1 cellular context compared by ENCODE assay signal in the genomic region with DNA sequence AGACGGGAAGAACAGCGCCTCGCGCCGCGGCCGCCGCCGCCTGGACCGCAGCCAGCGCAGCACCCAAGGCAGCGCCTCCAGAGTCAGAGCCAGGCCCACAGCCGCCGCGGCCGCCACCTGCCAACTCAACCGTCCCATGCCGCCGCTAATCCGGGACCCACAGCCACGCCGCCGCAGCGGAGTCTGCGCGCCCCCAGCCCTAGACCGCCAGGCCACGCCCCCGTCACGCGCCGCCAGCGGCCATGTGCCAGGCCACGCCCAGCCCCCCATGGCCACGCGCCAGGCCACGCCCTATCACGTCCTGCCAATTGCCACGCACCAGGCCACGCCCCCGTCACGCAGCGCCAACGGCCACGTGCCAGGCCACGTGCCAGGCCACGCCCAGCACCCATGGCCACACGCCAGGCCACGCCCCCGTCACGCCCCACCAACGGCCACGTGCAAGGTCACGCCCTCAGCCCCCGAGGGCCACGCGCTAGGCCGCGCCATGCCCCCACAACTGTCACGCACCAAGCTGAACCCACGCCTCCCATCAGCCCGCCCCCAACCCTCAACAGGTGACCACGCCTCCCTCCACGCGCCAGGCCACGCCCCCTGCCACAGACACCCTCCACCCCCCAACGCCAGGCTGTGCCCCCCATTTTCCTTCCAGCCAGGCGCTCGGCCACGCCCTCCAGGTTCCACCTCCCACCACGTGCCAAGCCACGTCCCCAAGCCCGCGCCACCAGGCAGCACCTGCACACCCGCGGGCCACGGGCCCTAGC.
TF ChIP-seq lines count a peak whose summit lies in the region.

A gene with protein sequence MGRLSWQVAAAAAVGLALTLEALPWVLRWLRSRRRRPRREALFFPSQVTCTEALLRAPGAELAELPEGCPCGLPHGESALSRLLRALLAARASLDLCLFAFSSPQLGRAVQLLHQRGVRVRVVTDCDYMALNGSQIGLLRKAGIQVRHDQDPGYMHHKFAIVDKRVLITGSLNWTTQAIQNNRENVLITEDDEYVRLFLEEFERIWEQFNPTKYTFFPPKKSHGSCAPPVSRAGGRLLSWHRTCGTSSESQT (minus strand): TSS at position 185 of the 764 bp plus-strand sequence. CDS start 47 bp downstream, at position 138.

TF ChIP-seq in WTC11, 78 proteins besides CTCF, POLR2A, EP300 and RAD21 (continued from another document and continues in another):
- TF ChIP-seq, protein P1, sequence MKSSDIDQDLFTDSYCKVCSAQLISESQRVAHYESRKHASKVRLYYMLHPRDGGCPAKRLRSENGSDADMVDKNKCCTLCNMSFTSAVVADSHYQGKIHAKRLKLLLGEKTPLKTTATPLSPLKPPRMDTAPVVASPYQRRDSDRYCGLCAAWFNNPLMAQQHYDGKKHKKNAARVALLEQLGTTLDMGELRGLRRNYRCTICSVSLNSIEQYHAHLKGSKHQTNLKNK (CRISPR knock-in tag; IDR thresholded peaks at IDR 0.05): no peak
- 0 out of 2 replicates have a peak, but pooled peaks have one; percentile 54 for TF ChIP-seq ZBTB21 (CRISPR knock-in tag; IDR thresholded peaks at IDR 0.05; ENCODE audit: borderline replicate concordance)
- no peak; the same call in 1 of the 2 replicates for TF ChIP-seq CREM (CRISPR knock-in tag; IDR thresholded peaks at IDR 0.05)
- peak; percentile 60; the same call in 1 of the 2 replicates for TF ChIP-seq NFATC4 (CRISPR knock-in tag; IDR thresholded peaks at IDR 0.05)
- TF ChIP-seq ZNF317 (CRISPR knock-in tag; IDR thresholded peaks at IDR 0.05; ENCODE audit: borderline replicate concordance, low read depth): no peak
- TF ChIP-seq, protein P2, sequence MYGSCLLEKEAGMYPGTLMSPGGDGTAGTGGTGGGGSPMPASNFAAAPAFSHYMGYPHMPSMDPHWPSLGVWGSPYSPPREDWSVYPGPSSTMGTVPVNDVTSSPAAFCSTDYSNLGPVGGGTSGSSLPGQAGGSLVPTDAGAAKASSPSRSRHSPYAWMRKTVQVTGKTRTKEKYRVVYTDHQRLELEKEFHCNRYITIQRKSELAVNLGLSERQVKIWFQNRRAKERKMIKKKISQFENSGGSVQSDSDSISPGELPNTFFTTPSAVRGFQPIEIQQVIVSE (CRISPR knock-in tag; IDR thresholded peaks at IDR 0.05; ENCODE audit: borderline replicate concordance): no peak
- TF ChIP-seq, protein P3, sequence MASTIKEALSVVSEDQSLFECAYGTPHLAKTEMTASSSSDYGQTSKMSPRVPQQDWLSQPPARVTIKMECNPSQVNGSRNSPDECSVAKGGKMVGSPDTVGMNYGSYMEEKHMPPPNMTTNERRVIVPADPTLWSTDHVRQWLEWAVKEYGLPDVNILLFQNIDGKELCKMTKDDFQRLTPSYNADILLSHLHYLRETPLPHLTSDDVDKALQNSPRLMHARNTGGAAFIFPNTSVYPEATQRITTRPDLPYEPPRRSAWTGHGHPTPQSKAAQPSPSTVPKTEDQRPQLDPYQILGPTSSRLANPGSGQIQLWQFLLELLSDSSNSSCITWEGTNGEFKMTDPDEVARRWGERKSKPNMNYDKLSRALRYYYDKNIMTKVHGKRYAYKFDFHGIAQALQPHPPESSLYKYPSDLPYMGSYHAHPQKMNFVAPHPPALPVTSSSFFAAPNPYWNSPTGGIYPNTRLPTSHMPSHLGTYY (CRISPR knock-in tag; IDR thresholded peaks at IDR 0.05): peak; percentile 75; the same call in 1 of the 2 replicates
- TF ChIP-seq TEAD1 (CRISPR knock-in tag; IDR thresholded peaks at IDR 0.05): peak; percentile 37; the same call in 1 of the 2 replicates
- no peak for TF ChIP-seq GTF2I (CRISPR knock-in tag; conservative IDR thresholded peaks at IDR 0.05)
- TF ChIP-seq ZNF219 (CRISPR knock-in tag; IDR thresholded peaks at IDR 0.05; ENCODE audit: borderline replicate concordance): no peak
- no peak for TF ChIP-seq TEAD4 (CRISPR knock-in tag; IDR thresholded peaks at IDR 0.05)
- TF ChIP-seq HMGA2 (CRISPR knock-in tag; IDR thresholded peaks at IDR 0.05): no peak
- TF ChIP-seq ZNF416 (CRISPR knock-in tag; IDR thresholded peaks at IDR 0.05): 0 out of 2 replicates have a peak, but pooled peaks have one; percentile 46
- TF ChIP-seq CREB1 (CRISPR knock-in tag; IDR thresholded peaks at IDR 0.05): no peak
- peak; percentile 94 for TF ChIP-seq SP1 (CRISPR knock-in tag; conservative IDR thresholded peaks at IDR 0.05)
- TF ChIP-seq TCF7 (CRISPR knock-in tag; IDR thresholded peaks at IDR 0.05; ENCODE audit: low read depth): 0 out of 2 replicates have a peak, but pooled peaks have one; percentile 59
- TF ChIP-seq, protein P4, sequence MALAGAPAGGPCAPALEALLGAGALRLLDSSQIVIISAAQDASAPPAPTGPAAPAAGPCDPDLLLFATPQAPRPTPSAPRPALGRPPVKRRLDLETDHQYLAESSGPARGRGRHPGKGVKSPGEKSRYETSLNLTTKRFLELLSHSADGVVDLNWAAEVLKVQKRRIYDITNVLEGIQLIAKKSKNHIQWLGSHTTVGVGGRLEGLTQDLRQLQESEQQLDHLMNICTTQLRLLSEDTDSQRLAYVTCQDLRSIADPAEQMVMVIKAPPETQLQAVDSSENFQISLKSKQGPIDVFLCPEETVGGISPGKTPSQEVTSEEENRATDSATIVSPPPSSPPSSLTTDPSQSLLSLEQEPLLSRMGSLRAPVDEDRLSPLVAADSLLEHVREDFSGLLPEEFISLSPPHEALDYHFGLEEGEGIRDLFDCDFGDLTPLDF (CRISPR knock-in tag; IDR thresholded peaks at IDR 0.05): no peak
- no peak for TF ChIP-seq CBFB (CRISPR knock-in tag; IDR thresholded peaks at IDR 0.05; ENCODE audit: low read depth)
- TF ChIP-seq RELA (CRISPR knock-in tag; IDR thresholded peaks at IDR 0.05; ENCODE audit: borderline replicate concordance): no peak
- no peak for TF ChIP-seq ZNF138 (CRISPR knock-in tag; conservative IDR thresholded peaks at IDR 0.05)
- TF ChIP-seq, protein P5, sequence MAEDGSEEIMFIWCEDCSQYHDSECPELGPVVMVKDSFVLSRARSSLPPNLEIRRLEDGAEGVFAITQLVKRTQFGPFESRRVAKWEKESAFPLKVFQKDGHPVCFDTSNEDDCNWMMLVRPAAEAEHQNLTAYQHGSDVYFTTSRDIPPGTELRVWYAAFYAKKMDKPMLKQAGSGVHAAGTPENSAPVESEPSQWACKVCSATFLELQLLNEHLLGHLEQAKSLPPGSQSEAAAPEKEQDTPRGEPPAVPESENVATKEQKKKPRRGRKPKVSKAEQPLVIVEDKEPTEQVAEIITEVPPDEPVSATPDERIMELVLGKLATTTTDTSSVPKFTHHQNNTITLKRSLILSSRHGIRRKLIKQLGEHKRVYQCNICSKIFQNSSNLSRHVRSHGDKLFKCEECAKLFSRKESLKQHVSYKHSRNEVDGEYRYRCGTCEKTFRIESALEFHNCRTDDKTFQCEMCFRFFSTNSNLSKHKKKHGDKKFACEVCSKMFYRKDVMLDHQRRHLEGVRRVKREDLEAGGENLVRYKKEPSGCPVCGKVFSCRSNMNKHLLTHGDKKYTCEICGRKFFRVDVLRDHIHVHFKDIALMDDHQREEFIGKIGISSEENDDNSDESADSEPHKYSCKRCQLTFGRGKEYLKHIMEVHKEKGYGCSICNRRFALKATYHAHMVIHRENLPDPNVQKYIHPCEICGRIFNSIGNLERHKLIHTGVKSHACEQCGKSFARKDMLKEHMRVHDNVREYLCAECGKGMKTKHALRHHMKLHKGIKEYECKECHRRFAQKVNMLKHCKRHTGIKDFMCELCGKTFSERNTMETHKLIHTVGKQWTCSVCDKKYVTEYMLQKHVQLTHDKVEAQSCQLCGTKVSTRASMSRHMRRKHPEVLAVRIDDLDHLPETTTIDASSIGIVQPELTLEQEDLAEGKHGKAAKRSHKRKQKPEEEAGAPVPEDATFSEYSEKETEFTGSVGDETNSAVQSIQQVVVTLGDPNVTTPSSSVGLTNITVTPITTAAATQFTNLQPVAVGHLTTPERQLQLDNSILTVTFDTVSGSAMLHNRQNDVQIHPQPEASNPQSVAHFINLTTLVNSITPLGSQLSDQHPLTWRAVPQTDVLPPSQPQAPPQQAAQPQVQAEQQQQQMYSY (CRISPR knock-in tag; IDR thresholded peaks at IDR 0.05): 0 out of 2 replicates have a peak, but pooled peaks have one; percentile 45
- TF ChIP-seq, protein P6, sequence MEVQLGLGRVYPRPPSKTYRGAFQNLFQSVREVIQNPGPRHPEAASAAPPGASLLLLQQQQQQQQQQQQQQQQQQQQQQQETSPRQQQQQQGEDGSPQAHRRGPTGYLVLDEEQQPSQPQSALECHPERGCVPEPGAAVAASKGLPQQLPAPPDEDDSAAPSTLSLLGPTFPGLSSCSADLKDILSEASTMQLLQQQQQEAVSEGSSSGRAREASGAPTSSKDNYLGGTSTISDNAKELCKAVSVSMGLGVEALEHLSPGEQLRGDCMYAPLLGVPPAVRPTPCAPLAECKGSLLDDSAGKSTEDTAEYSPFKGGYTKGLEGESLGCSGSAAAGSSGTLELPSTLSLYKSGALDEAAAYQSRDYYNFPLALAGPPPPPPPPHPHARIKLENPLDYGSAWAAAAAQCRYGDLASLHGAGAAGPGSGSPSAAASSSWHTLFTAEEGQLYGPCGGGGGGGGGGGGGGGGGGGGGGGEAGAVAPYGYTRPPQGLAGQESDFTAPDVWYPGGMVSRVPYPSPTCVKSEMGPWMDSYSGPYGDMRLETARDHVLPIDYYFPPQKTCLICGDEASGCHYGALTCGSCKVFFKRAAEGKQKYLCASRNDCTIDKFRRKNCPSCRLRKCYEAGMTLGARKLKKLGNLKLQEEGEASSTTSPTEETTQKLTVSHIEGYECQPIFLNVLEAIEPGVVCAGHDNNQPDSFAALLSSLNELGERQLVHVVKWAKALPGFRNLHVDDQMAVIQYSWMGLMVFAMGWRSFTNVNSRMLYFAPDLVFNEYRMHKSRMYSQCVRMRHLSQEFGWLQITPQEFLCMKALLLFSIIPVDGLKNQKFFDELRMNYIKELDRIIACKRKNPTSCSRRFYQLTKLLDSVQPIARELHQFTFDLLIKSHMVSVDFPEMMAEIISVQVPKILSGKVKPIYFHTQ (CRISPR knock-in tag; IDR thresholded peaks at IDR 0.05): no peak
- TF ChIP-seq KAT7 (CRISPR knock-in tag; IDR thresholded peaks at IDR 0.05; ENCODE audit: borderline replicate concordance): no peak
- no peak for TF ChIP-seq GRHL2 (CRISPR knock-in tag; IDR thresholded peaks at IDR 0.05; ENCODE audit: insufficient replicate concordance, severe bottlenecking)
- TF ChIP-seq ZNF263 (CRISPR knock-in tag; IDR thresholded peaks at IDR 0.05; ENCODE audit: low read depth): no peak
- TF ChIP-seq, protein P7, sequence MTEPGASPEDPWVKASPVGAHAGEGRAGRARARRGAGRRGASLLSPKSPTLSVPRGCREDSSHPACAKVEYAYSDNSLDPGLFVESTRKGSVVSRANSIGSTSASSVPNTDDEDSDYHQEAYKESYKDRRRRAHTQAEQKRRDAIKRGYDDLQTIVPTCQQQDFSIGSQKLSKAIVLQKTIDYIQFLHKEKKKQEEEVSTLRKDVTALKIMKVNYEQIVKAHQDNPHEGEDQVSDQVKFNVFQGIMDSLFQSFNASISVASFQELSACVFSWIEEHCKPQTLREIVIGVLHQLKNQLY (CRISPR knock-in tag; IDR thresholded peaks at IDR 0.05): no peak
- TF ChIP-seq FOXJ3 (CRISPR knock-in tag; IDR thresholded peaks at IDR 0.05; ENCODE audit: borderline replicate concordance): no peak
- TF ChIP-seq, protein P8, sequence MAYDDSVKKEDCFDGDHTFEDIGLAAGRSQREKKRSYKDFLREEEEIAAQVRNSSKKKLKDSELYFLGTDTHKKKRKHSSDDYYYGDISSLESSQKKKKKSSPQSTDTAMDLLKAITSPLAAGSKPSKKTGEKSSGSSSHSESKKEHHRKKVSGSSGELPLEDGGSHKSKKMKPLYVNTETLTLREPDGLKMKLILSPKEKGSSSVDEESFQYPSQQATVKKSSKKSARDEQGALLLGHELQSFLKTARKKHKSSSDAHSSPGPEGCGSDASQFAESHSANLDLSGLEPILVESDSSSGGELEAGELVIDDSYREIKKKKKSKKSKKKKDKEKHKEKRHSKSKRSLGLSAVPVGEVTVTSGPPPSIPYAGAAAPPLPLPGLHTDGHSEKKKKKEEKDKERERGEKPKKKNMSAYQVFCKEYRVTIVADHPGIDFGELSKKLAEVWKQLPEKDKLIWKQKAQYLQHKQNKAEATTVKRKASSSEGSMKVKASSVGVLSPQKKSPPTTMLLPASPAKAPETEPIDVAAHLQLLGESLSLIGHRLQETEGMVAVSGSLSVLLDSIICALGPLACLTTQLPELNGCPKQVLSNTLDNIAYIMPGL (CRISPR knock-in tag; IDR thresholded peaks at IDR 0.05): no peak; the same call in none of the 2 replicates
- TF ChIP-seq, protein P9, sequence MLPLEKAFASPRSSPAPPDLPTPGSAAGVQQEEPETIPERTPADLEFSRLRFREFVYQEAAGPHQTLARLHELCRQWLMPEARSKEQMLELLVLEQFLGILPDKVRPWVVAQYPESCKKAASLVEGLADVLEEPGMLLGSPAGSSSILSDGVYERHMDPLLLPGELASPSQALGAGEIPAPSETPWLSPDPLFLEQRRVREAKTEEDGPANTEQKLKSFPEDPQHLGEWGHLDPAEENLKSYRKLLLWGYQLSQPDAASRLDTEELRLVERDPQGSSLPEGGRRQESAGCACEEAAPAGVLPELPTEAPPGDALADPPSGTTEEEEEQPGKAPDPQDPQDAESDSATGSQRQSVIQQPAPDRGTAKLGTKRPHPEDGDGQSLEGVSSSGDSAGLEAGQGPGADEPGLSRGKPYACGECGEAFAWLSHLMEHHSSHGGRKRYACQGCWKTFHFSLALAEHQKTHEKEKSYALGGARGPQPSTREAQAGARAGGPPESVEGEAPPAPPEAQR (CRISPR knock-in tag; IDR thresholded peaks at IDR 0.05): peak; percentile 49; the same call in 1 of the 2 replicates
- TF ChIP-seq, protein P10, sequence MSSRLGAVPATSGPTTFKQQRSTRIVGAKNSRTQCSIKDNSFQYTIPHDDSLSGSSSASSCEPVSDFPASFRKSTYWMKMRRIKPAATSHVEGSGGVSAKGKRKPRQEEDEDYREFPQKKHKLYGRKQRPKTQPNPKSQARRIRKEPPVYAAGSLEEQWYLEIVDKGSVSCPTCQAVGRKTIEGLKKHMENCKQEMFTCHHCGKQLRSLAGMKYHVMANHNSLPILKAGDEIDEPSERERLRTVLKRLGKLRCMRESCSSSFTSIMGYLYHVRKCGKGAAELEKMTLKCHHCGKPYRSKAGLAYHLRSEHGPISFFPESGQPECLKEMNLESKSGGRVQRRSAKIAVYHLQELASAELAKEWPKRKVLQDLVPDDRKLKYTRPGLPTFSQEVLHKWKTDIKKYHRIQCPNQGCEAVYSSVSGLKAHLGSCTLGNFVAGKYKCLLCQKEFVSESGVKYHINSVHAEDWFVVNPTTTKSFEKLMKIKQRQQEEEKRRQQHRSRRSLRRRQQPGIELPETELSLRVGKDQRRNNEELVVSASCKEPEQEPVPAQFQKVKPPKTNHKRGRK (CRISPR knock-in tag; IDR thresholded peaks at IDR 0.05; ENCODE audit: borderline replicate concordance): no peak
- TF ChIP-seq RORB (CRISPR knock-in tag; IDR thresholded peaks at IDR 0.05): no peak
- TF ChIP-seq ZNF232 (CRISPR knock-in tag; IDR thresholded peaks at IDR 0.05): 0 out of 2 replicates have a peak, but pooled peaks have one; percentile 68
- TF ChIP-seq FOXP1 (CRISPR knock-in tag; IDR thresholded peaks at IDR 0.05; ENCODE audit: borderline replicate concordance): no peak
- TF ChIP-seq SMAD4 (CRISPR knock-in tag; IDR thresholded peaks at IDR 0.05): no peak
- TF ChIP-seq IRF2 (CRISPR knock-in tag; IDR thresholded peaks at IDR 0.05; ENCODE audit: borderline replicate concordance, low read depth): no peak
- no peak for TF ChIP-seq SOX15 (CRISPR knock-in tag; IDR thresholded peaks at IDR 0.05)
- TF ChIP-seq, protein P11, sequence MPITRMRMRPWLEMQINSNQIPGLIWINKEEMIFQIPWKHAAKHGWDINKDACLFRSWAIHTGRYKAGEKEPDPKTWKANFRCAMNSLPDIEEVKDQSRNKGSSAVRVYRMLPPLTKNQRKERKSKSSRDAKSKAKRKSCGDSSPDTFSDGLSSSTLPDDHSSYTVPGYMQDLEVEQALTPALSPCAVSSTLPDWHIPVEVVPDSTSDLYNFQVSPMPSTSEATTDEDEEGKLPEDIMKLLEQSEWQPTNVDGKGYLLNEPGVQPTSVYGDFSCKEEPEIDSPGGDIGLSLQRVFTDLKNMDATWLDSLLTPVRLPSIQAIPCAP (CRISPR knock-in tag; IDR thresholded peaks at IDR 0.05): peak; percentile 76; the same call in 1 of the 2 replicates
- TF ChIP-seq NR1H2 (CRISPR knock-in tag; IDR thresholded peaks at IDR 0.05): no peak
